26 cellular contexts compared by ENCODE assay signal in genomic region chr20:38763616-38764015, GRCh38. TPM values are rescaled to one million over a fixed set of nuclear protein-coding genes. Genes with fewer than 3 reads are reported as not detected.
DNase-seq lines count a peak whose midpoint lies in the region; ATAC-seq and TF ChIP-seq lines count a peak whose summit lies in the region.
"Had no signal": no experiment of that assay in that cellular context is flagged by ENCODE, and none has a peak within 500 bp of the region (broad histone marks: within the 10 kb centered on the region; RNA-seq: fewer than 3 reads in every experiment).

No MANE protein-coding gene starts in this region.

- H3K36me3 ChIP-seq in OCI-LY7 (ENCODE audit: insufficient read depth, low read length): peaks cover 98% of the 10 kb centered on the region

- BruUV-seq in OCI-LY7 (replicated peaks; lab: Mats Ljungman, UMichigan): no TSS peak

- TF ChIP-seq CTCF in endothelial cell (IDR thresholded peaks at IDR 0.05; ENCODE audit: unreplicated experiment): no peak
- TF ChIP-seq CTCF in OCI-LY7 (conservative IDR thresholded peaks at IDR 0.05; ENCODE audit: low read length): no peak

- H3K4me2 ChIP-seq in OCI-LY7 (ENCODE audit: low read length): no peak overlapping the region
- H3K4me2 ChIP-seq: BLaER1, GM23338 had no signal

- POLR2A ChIA-PET in OCI-LY7 (lab: Charles Lee): no interaction called here

- H3K27ac Mint-ChIP-seq in activated T-cell treated with anti-CD3 and anti-CD28 coated beads, Interleukin-2, amount 50 U/mL, for 24 hours: peak overlapping the region; percentile 27
- H3K27ac Mint-ChIP-seq in activated T-helper 17 cell treated with anti-CD3 and anti-CD28 coated beads, Interleukin-2, amount 50 U/mL, for 72 hours: peak overlapping the region; percentile 76
- no peak overlapping the region for H3K27ac Mint-ChIP-seq in endothelial cell (ENCODE audit: unreplicated experiment)
- H3K27ac Mint-ChIP-seq in stimulated activated effector memory CD8-positive, alpha-beta T cell treated with anti-CD3 and anti-CD28 coated beads, Interleukin-12 subunit alpha, Interleukin-12 subunit beta, amount 100 ng/mL, for 72 hours: peak overlapping the region; percentile 38
- H3K27ac Mint-ChIP-seq: GM23338, H9 had no signal

- H3K27ac ChIP-seq in OCI-LY7 (ENCODE audit: low read depth, low read length, poor library complexity, severe bottlenecking): no peak overlapping the region
- H3K27ac ChIP-seq: BLaER1 had no signal

- no peak overlapping the region for H3K4me3 Mint-ChIP-seq in activated T-cell treated with anti-CD3 and anti-CD28 coated beads, Interleukin-2, amount 50 U/mL, for 24 hours
- H3K4me3 Mint-ChIP-seq in activated T-helper 17 cell treated with anti-CD3 and anti-CD28 coated beads, Interleukin-2, amount 50 U/mL, for 72 hours: no peak overlapping the region
- H3K4me3 Mint-ChIP-seq in endothelial cell (ENCODE audit: unreplicated experiment): peak overlapping the region; percentile 64
- no peak overlapping the region for H3K4me3 Mint-ChIP-seq in stimulated activated effector memory CD8-positive, alpha-beta T cell treated with anti-CD3 and anti-CD28 coated beads, Interleukin-12 subunit alpha, Interleukin-12 subunit beta, amount 100 ng/mL, for 72 hours
- H3K4me3 Mint-ChIP-seq: CD4-positive, CD25-positive, alpha-beta regulatory T cell; GM23338; H9; HFFc6 had no signal

- no peaks in the 10 kb centered on the region for H3K79me2 ChIP-seq in OCI-LY7 (ENCODE audit: insufficient read depth, low read depth, low read length)

- CTCF ChIA-PET in OCI-LY7 (lab: Charles Lee; ENCODE audit: unreplicated experiment): no interaction called here

- no peaks in the 10 kb centered on the region for H3K4me1 ChIP-seq in OCI-LY7 (ENCODE audit: insufficient read depth, low read length, poor library complexity, severe bottlenecking)
- H3K4me1 ChIP-seq: BLaER1 had no signal

- intact Hi-C loops in OCI-LY7 (cut with micrococcal nuclease; ENCODE audit: unreplicated experiment): no loop called here

- H3K4me3 ChIP-seq in OCI-LY7 (ENCODE audit: low read depth, low read length, poor library complexity, severe bottlenecking): no peak overlapping the region
- H3K4me3 ChIP-seq: BLaER1, GM12878, GM23338 had no signal

- no peaks in the 10 kb centered on the region for H4K20me1 ChIP-seq in OCI-LY7 (ENCODE audit: insufficient read depth, low read length)

- H3K36me3 Mint-ChIP-seq in activated T-cell treated with anti-CD3 and anti-CD28 coated beads, Interleukin-2, amount 50 U/mL, for 24 hours (ENCODE audit: low read depth): peaks cover 94% of the 10 kb centered on the region
- H3K36me3 Mint-ChIP-seq in activated T-helper 17 cell treated with anti-CD3 and anti-CD28 coated beads, Interleukin-2, amount 50 U/mL, for 72 hours (ENCODE audit: low read depth): peaks cover 96% of the 10 kb centered on the region
- peaks cover 62% of the 10 kb centered on the region for H3K36me3 Mint-ChIP-seq in endothelial cell (ENCODE audit: low read depth, unreplicated experiment)
- peaks cover 85% of the 10 kb centered on the region for H3K36me3 Mint-ChIP-seq in stimulated activated effector memory CD8-positive, alpha-beta T cell treated with anti-CD3 and anti-CD28 coated beads, Interleukin-12 subunit alpha, Interleukin-12 subunit beta, amount 100 ng/mL, for 72 hours

- no peaks in the 10 kb centered on the region for H3K9me3 Mint-ChIP-seq in activated T-cell treated with anti-CD3 and anti-CD28 coated beads, Interleukin-2, amount 50 U/mL, for 24 hours
- no peaks in the 10 kb centered on the region for H3K9me3 Mint-ChIP-seq in activated T-helper 17 cell treated with anti-CD3 and anti-CD28 coated beads, Interleukin-2, amount 50 U/mL, for 72 hours
- no peaks in the 10 kb centered on the region for H3K9me3 Mint-ChIP-seq in endothelial cell (ENCODE audit: unreplicated experiment)
- H3K9me3 Mint-ChIP-seq in stimulated activated effector memory CD8-positive, alpha-beta T cell treated with anti-CD3 and anti-CD28 coated beads, Interleukin-12 subunit alpha, Interleukin-12 subunit beta, amount 100 ng/mL, for 72 hours: no peaks in the 10 kb centered on the region
- H3K9me3 Mint-ChIP-seq: CD4-positive, CD25-positive, alpha-beta regulatory T cell; GM23338; H9; HFFc6 had no signal

- H3K9me2 ChIP-seq in OCI-LY7 (ENCODE audit: insufficient read depth, low read length): no peaks in the 10 kb centered on the region

- ATAC-seq in activated T-helper 17 cell treated with anti-CD3 and anti-CD28 coated beads, Interleukin-2, amount 50 U/mL, for 72 hours (replicated peaks): no peak
- ATAC-seq in stimulated activated effector memory CD8-positive, alpha-beta T cell treated with anti-CD3 and anti-CD28 coated beads, Interleukin-12 subunit alpha, Interleukin-12 subunit beta, amount 100 ng/mL, for 72 hours: peak; percentile 45
- ATAC-seq: GM12878, GM23338, PC-3 had no signal

- no peak for DNase-seq in activated T-cell treated with anti-CD3 and anti-CD28 coated beads, Interleukin-2, amount 50 U/mL, for 24 hours
- no peak for DNase-seq in activated T-cell treated with anti-CD3 and anti-CD28 coated beads, Interleukin-2, amount 50 U/mL, for 48 hours
- DNase-seq in endothelial cell (ENCODE audit: low spot score): no peak
- no peak for DNase-seq in stimulated activated effector memory CD8-positive, alpha-beta T cell treated with anti-CD3 and anti-CD28 coated beads, Interleukin-12 subunit alpha, Interleukin-12 subunit beta, amount 100 ng/mL, for 72 hours (ENCODE audit: low spot score in 2 of 2)
- no peak for DNase-seq in A172 (ENCODE audit: low spot score)
- DNase-seq in OCI-LY7 (ENCODE audit: low spot score): no peak
- no peak for DNase-seq in DMS 273 treated with DMSO at 0.1 percent for 48 hours (lab: John Stamatoyannopoulos, UW)
- DNase-seq: CD4-positive, CD25-positive, alpha-beta regulatory T cell; H9; HFFc6; KBM-7; MV-4-11; NCI-H1105; NCI-H1436 treated with DMSO at 0.1 percent for 48 hours; NCI-H187 treated with DMSO at 0.1 percent for 48 hours; NCI-H2107; NCI-H524; NCI-H774; PC-3 had no signal

- peaks cover 31% of the 10 kb centered on the region for H3K4me1 Mint-ChIP-seq in activated T-cell treated with anti-CD3 and anti-CD28 coated beads, Interleukin-2, amount 50 U/mL, for 24 hours (ENCODE audit: low read depth)
- H3K4me1 Mint-ChIP-seq in activated T-helper 17 cell treated with anti-CD3 and anti-CD28 coated beads, Interleukin-2, amount 50 U/mL, for 72 hours: peaks cover 15% of the 10 kb centered on the region
- peaks cover 15% of the 10 kb centered on the region for H3K4me1 Mint-ChIP-seq in endothelial cell (ENCODE audit: unreplicated experiment)
- peaks cover 27% of the 10 kb centered on the region for H3K4me1 Mint-ChIP-seq in stimulated activated effector memory CD8-positive, alpha-beta T cell treated with anti-CD3 and anti-CD28 coated beads, Interleukin-12 subunit alpha, Interleukin-12 subunit beta, amount 100 ng/mL, for 72 hours

- H3K9me3 ChIP-seq in OCI-LY7 (ENCODE audit: low read length): no peaks in the 10 kb centered on the region
- H3K9me3 ChIP-seq: BLaER1 had no signal

- no peaks in the 10 kb centered on the region for H3K27me3 Mint-ChIP-seq in activated T-cell treated with anti-CD3 and anti-CD28 coated beads, Interleukin-2, amount 50 U/mL, for 24 hours
- H3K27me3 Mint-ChIP-seq in activated T-helper 17 cell treated with anti-CD3 and anti-CD28 coated beads, Interleukin-2, amount 50 U/mL, for 72 hours: no peaks in the 10 kb centered on the region
- H3K27me3 Mint-ChIP-seq in endothelial cell (ENCODE audit: unreplicated experiment): no peaks in the 10 kb centered on the region
- H3K27me3 Mint-ChIP-seq: CD4-positive, CD25-positive, alpha-beta regulatory T cell had no signal

- H2AFZ ChIP-seq in OCI-LY7 (ENCODE audit: low read length): no peak overlapping the region
- H2AFZ ChIP-seq: GM23338 had no signal

RNA-seq across cellular contexts. Expression of gene ACTR5, which starts 15.4 kb away (rescaled TPM):
- total RNA-seq in activated T-helper 17 cell treated with anti-CD3 and anti-CD28 coated beads, Interleukin-2, amount 50 U/mL, for 72 hours: 10 to 100 TPM in 1 of 2 donors, 1 to 10 TPM in 1; 9.9 to 10.4 TPM
- total RNA-seq in endothelial cell (ENCODE audit: unreplicated experiment): 17.3 TPM
- 9.4 and 12.0 TPM in 2 replicates for total RNA-seq in A172 (2014; rRNA removed; shearing (Covaris generic))
- 21.1 and 22.2 TPM in 2 replicates for total RNA-seq in OCI-LY7 (2014; rRNA removed; shearing (Covaris generic))
- 12.3 and 14.4 TPM in 2 replicates for total RNA-seq in OCI-LY7 (2022)

RNA-seq across cellular contexts. Expression of gene SLC32A1, which starts 39.3 kb away (rescaled TPM):
- total RNA-seq in activated T-helper 17 cell treated with anti-CD3 and anti-CD28 coated beads, Interleukin-2, amount 50 U/mL, for 72 hours: under 1 TPM in 1 of 2 donors, not detected in 1; 0.11 TPM
- total RNA-seq in endothelial cell (ENCODE audit: unreplicated experiment) (3.4 TPM), OCI-LY7 (2022) (not detected in 2 replicates)
- not detected in 2 replicates for total RNA-seq in A172 (2014; rRNA removed; shearing (Covaris generic))
- total RNA-seq in OCI-LY7 (2014; rRNA removed; shearing (Covaris generic)): not detected in 2 replicates
- total RNA-seq: CD4-positive, CD25-positive, alpha-beta regulatory T cell; GM12878; HFFc6; HT1080; LHCN-M2; MCF 10A; PC-3 had no signal

RNA-seq across cellular contexts. Expression of gene PPP1R16B, which starts 41.9 kb away (rescaled TPM):
- total RNA-seq in activated T-helper 17 cell treated with anti-CD3 and anti-CD28 coated beads, Interleukin-2, amount 50 U/mL, for 72 hours: 10 to 100 TPM; 77.2 to 79.5 TPM
- total RNA-seq in endothelial cell (ENCODE audit: unreplicated experiment) (46.9 TPM), OCI-LY7 (2022) (41.3 and 45.4 TPM in 2 replicates)
- total RNA-seq in A172 (2014; rRNA removed; shearing (Covaris generic)): 0.14 TPM in 2 replicates
- total RNA-seq in OCI-LY7 (2014; rRNA removed; shearing (Covaris generic)): 44.3 and 49.7 TPM in 2 replicates
- total RNA-seq: HFFc6, LHCN-M2, MCF 10A had no signal

Comparison
In these comparisons a context has a peak if more than half of its experiments do, and no peak if none do; other contexts are left out.
1. RNA of gene PPP1R16B, which starts 41.9 kb away (total RNA-seq): 77.2 to 79.5 TPM in activated T-helper 17 cell treated with anti-CD3 and anti-CD28 coated beads, Interleukin-2, amount 50 U/mL, for 72 hours, 41.3 to 49.7 TPM in OCI-LY7 and 46.9 TPM in endothelial cell (single experiment); 0.14 TPM in A172; every median in the first group is over 10 times any median in the second.